ENCODE assay signal across 28 cellular contexts in the genomic region with DNA sequence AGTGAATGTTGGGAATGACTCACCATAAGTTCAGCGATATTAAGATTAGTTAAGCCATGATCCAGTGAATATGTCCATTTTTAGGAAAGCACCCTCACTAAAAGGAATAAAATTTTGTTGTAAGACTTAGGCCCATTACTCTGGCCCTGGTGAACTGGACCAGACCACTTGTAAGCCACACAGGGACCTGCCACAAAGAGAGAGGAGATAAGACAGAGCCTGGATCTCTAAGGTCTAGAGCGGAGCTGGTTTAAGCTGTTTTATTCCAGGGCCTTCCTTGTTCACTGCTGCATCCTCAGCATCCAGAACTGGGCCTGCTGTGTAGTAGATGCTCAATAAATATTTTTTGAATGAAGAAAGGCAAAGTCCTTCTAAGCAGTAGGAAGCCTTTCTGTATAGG.
"Had no signal": no experiment of that assay in that cellular context is flagged by ENCODE, and none has a peak within 500 bp of the region (broad histone marks: within the 10 kb centered on the region; RNA-seq: fewer than 3 reads in every experiment).

No MANE protein-coding gene starts in this region.

- H3K9me3 ChIP-seq: ovary, psoas muscle, suprapubic skin, testis, tibial artery, transverse colon, upper lobe of right lung, uterus had no signal

- H3K27ac ChIP-seq: neural progenitor cell, ovary, parathyroid adenoma, psoas muscle, skin epidermis, spleen, suprapubic skin, testis, tibial artery, transverse colon, upper lobe of right lung had no signal

- DNase-seq: natural killer cell; occipital lobe; ovary; posterior cingulate gyrus; psoas muscle; right cardiac atrium; spleen; stimulated activated CD4-positive, alpha-beta T cell treated with anti-CD3 and anti-CD28 coated beads, Interleukin-12 subunit alpha, Interleukin-12 subunit beta, amount 100 ng/mL, for 4 hours; stimulated activated CD4-positive, alpha-beta T cell treated with anti-CD3 and anti-CD28 coated beads, Interleukin-1b, Interleukin-23, amount 100 ng/mL, for 48 hours; stimulated activated CD4-positive, alpha-beta T cell treated with anti-CD3 and anti-CD28 coated beads, Interleukin-4, amount 100 ng/mL, for 1 hour; stimulated activated CD4-positive, alpha-beta T cell treated with anti-CD3 and anti-CD28 coated beads, Interleukin-4, amount 100 ng/mL, for 4 hours; stimulated activated CD8-positive, alpha-beta memory T cell treated with anti-CD3 and anti-CD28 coated beads, Interleukin-4, amount 100 ng/mL, for 48 hours; stimulated activated naive CD4-positive, alpha-beta T cell; stimulated activated naive CD8-positive, alpha-beta T cell treated with anti-CD3 and anti-CD28 coated beads, Interleukin-15, amount 100 ng/mL, for 72 hours; stimulated activated naive CD8-positive, alpha-beta T cell treated with anti-CD3 and anti-CD28 coated beads, Interleukin-15, Interleukin-2, amounts not matched to agents 100 U/mL and 50 U/mL, for 24 hours; substantia nigra; testis; tibial artery; transverse colon; upper lobe of right lung; uterus had no signal

- H2AFZ ChIP-seq: neural progenitor cell, parathyroid adenoma had no signal

- H3K4me2 ChIP-seq: neural progenitor cell, smooth muscle cell had no signal

- H3K36me3 ChIP-seq: neural progenitor cell, ovary, spleen, suprapubic skin, tibial artery, transverse colon, upper lobe of right lung, uterus had no signal

- H3K9ac ChIP-seq: neural progenitor cell, parathyroid adenoma had no signal

- H3K4me3 ChIP-seq: neural progenitor cell, ovary, psoas muscle, skin epidermis, smooth muscle cell, spleen, suprapubic skin, testis, tibial artery, transverse colon, upper lobe of right lung, uterus had no signal

- H3K4me1 ChIP-seq: neural progenitor cell, suprapubic skin, uterus had no signal

- H3K27me3 ChIP-seq: neural progenitor cell, ovary, spleen, suprapubic skin, testis, tibial artery, transverse colon, upper lobe of right lung, uterus had no signal

- ATAC-seq: natural killer cell; psoas muscle; right cardiac atrium; sciatic nerve; stimulated activated memory B cell treated with anti-CD40 and anti-IgM and Interleukin-4, amounts not matched to agents 10 μg/mL and 1 μg/mL and 100 μg/mL, for 72 hours; stimulated activated naive CD8-positive, alpha-beta T cell treated with anti-CD3 and anti-CD28 coated beads, Interleukin-15, amount 100 ng/mL, for 72 hours; stimulated activated naive CD8-positive, alpha-beta T cell treated with anti-CD3 and anti-CD28 coated beads, Interleukin-15, Interleukin-2, amounts not matched to agents 100 U/mL and 50 U/mL, for 24 hours; upper lobe of right lung had no signal
